ENCODE assay signal across 1 cellular context in genomic region chr3:157130138-157130880, GRCh38.
TF ChIP-seq lines count a peak whose summit lies in the region.

No MANE protein-coding gene starts in this region.

TF ChIP-seq in A549, 52 proteins besides CTCF, POLR2A, EP300 and RAD21 (continued from another document):
- TF ChIP-seq FOSL2 (IDR thresholded peaks at IDR 0.05) (no peak), FOSL2 (CRISPR knock-in tag; IDR thresholded peaks at IDR 0.05) (peak; percentile 74), TFCP2L1 (CRISPR knock-in tag; IDR thresholded peaks at IDR 0.05) (no peak), RARB (CRISPR knock-in tag; IDR thresholded peaks at IDR 0.05) (no peak), MAZ (IDR thresholded peaks at IDR 0.05; ENCODE audit: borderline replicate concordance, low read depth, low read length) (0 out of 2 replicates have a peak, but pooled peaks have one; percentile 43), JUN (IDR thresholded peaks at IDR 0.05) (peak in 1 of 2 experiments; percentile 50; a peak in 1 of 5 replicates), SMC3 (IDR thresholded peaks at IDR 0.05) (peak; percentile 78), MYC (IDR thresholded peaks at IDR 0.05; ENCODE audit: borderline replicate concordance, low read length) (peak; percentile 70), ZSCAN20 (CRISPR knock-in tag; IDR thresholded peaks at IDR 0.05) (no peak), CEBPB (IDR thresholded peaks at IDR 0.05) (peak in 1 of 2 experiments; percentile 61; a peak in 1 of 4 replicates), HOXA7 (CRISPR knock-in tag; IDR thresholded peaks at IDR 0.05) (no peak), GATA3 (IDR thresholded peaks at IDR 0.05; ENCODE audit: borderline replicate concordance) (peak; percentile 45; the same call in 1 of the 2 replicates), USF2 (IDR thresholded peaks at IDR 0.05) (no peak), PHF8 (IDR thresholded peaks at IDR 0.05; ENCODE audit: borderline replicate concordance, low read depth) (no peak), KDM5A (IDR thresholded peaks at IDR 0.05) (no peak), ATOH8 (CRISPR knock-in tag; IDR thresholded peaks at IDR 0.05; ENCODE audit: low read depth) (no peak)
- TF ChIP-seq, protein P1, sequence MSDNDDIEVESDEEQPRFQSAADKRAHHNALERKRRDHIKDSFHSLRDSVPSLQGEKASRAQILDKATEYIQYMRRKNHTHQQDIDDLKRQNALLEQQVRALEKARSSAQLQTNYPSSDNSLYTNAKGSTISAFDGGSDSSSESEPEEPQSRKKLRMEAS (IDR thresholded peaks at IDR 0.05): peak; percentile 39
TF ChIP-seq in A549: peak in this region for 9.
